Comparison of ENCODE assay signal across 1 cellular context in the genomic region with DNA sequence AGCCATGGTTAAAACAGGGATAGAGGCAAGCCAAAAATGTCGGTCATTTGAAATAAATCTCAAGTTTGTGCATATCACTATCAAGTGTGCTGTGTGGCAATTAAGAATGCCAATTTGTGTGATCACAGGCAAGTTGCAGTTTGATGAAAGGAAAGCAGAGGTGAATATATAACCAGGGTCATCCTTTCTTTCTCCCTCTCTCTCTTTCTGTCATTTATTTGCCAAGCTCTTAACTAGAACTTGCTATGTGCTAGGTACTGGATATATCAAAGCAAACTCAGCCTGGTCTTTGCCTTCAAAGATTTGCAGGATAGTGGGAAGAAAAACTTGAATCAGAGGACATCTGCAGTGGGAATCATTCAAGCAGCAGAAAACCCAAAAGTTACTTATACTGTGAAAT.
TF ChIP-seq lines count a peak whose summit lies in the region.

No MANE protein-coding gene starts in this region.

TF ChIP-seq in GM12878, 131 proteins besides CTCF, POLR2A, EP300 and RAD21 (continued from another document):
- TF ChIP-seq, protein P1, sequence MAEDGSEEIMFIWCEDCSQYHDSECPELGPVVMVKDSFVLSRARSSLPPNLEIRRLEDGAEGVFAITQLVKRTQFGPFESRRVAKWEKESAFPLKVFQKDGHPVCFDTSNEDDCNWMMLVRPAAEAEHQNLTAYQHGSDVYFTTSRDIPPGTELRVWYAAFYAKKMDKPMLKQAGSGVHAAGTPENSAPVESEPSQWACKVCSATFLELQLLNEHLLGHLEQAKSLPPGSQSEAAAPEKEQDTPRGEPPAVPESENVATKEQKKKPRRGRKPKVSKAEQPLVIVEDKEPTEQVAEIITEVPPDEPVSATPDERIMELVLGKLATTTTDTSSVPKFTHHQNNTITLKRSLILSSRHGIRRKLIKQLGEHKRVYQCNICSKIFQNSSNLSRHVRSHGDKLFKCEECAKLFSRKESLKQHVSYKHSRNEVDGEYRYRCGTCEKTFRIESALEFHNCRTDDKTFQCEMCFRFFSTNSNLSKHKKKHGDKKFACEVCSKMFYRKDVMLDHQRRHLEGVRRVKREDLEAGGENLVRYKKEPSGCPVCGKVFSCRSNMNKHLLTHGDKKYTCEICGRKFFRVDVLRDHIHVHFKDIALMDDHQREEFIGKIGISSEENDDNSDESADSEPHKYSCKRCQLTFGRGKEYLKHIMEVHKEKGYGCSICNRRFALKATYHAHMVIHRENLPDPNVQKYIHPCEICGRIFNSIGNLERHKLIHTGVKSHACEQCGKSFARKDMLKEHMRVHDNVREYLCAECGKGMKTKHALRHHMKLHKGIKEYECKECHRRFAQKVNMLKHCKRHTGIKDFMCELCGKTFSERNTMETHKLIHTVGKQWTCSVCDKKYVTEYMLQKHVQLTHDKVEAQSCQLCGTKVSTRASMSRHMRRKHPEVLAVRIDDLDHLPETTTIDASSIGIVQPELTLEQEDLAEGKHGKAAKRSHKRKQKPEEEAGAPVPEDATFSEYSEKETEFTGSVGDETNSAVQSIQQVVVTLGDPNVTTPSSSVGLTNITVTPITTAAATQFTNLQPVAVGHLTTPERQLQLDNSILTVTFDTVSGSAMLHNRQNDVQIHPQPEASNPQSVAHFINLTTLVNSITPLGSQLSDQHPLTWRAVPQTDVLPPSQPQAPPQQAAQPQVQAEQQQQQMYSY (CRISPR knock-in tag; IDR thresholded peaks at IDR 0.05), result no peak
- no peak for TF ChIP-seq SRF (IDR thresholded peaks at IDR 0.05; ENCODE audit: low read depth in 2 of 2, low read length in 2 of 2)
